1 cellular context compared by ENCODE assay signal in the genomic region with DNA sequence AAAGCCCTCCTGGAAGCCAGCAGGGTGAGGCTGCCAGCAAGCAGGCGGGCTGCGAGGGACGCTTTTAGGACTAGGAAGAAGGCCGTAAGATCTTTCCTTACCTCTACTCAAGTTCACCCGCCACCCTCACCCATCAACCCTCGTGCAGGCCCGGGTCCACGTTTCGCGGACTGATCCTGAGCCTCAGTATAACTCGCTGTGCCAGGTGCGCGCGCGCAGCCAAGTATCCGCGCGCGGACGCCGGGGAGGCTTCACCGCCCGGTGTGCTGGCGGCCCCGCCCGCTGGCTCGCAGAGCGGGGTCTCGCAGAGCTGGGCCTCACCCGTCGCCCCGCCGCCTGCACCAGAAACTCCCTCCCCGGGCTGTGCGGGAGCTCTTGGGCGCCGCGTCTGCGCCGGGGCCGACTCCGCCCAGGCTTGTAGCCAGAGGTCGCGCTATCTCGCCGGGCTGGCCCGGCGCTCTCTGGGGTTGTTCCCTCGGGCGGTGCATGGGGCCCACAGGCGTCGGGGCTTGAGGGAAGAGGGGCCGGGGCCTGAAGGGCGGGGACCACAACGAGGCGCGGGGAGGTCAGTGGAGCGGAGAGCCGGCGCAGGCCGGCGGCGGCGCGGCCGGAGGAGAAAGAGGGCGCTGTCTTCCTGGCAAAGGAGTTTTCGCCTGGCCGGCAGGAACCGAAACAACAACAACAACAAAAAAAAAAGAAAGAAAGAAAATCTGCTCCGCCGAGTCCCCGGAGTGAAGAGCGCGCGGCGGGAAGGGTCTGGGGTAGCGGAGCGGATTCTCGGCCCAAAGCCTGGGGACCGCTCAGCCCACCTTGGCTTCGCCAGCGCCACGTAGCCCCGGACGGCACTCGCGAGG.
A peak's percentile ranks its signal among the peaks of the same experiment; 100 is the strongest.
TF ChIP-seq lines count a peak whose summit lies in the region.

No MANE protein-coding gene starts in this region.

TF ChIP-seq in HepG2, 621 proteins besides CTCF, POLR2A, EP300 and RAD21 (continued from another document and continues in another):
- TF ChIP-seq, protein P1, sequence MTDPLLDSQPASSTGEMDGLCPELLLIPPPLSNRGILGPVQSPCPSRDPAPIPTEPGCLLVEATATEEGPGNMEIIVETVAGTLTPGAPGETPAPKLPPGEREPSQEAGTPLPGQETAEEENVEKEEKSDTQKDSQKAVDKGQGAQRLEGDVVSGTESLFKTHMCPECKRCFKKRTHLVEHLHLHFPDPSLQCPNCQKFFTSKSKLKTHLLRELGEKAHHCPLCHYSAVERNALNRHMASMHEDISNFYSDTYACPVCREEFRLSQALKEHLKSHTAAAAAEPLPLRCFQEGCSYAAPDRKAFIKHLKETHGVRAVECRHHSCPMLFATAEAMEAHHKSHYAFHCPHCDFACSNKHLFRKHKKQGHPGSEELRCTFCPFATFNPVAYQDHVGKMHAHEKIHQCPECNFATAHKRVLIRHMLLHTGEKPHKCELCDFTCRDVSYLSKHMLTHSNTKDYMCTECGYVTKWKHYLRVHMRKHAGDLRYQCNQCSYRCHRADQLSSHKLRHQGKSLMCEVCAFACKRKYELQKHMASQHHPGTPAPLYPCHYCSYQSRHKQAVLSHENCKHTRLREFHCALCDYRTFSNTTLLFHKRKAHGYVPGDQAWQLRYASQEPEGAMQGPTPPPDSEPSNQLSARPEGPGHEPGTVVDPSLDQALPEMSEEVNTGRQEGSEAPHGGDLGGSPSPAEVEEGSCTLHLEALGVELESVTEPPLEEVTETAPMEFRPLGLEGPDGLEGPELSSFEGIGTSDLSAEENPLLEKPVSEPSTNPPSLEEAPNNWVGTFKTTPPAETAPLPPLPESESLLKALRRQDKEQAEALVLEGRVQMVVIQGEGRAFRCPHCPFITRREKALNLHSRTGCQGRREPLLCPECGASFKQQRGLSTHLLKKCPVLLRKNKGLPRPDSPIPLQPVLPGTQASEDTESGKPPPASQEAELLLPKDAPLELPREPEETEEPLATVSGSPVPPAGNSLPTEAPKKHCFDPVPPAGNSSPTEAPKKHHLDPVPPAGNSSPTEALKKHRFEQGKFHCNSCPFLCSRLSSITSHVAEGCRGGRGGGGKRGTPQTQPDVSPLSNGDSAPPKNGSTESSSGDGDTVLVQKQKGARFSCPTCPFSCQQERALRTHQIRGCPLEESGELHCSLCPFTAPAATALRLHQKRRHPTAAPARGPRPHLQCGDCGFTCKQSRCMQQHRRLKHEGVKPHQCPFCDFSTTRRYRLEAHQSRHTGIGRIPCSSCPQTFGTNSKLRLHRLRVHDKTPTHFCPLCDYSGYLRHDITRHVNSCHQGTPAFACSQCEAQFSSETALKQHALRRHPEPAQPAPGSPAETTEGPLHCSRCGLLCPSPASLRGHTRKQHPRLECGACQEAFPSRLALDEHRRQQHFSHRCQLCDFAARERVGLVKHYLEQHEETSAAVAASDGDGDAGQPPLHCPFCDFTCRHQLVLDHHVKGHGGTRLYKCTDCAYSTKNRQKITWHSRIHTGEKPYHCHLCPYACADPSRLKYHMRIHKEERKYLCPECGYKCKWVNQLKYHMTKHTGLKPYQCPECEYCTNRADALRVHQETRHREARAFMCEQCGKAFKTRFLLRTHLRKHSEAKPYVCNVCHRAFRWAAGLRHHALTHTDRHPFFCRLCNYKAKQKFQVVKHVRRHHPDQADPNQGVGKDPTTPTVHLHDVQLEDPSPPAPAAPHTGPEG (CRISPR knock-in tag; IDR thresholded peaks at IDR 0.05): 0 out of 2 replicates have a peak, but pooled peaks have one; percentile 61
- TF ChIP-seq ZMYM2 (CRISPR knock-in tag; IDR thresholded peaks at IDR 0.05) (no peak), BCL6 (CRISPR knock-in tag; IDR thresholded peaks at IDR 0.05) (0 out of 2 replicates have a peak, but pooled peaks have one; percentile 20), SRSF9 (IDR thresholded peaks at IDR 0.05; ENCODE audit: borderline replicate concordance, insufficient read depth, low read depth, low read length, poor library complexity, severe bottlenecking) (no peak), ZNF263 (CRISPR knock-in tag; IDR thresholded peaks at IDR 0.05) (peak; percentile 7; the same call in 1 of the 2 replicates), YY1 (IDR thresholded peaks at IDR 0.05; ENCODE audit: insufficient read depth, insufficient replicate concordance, low read depth, low read length) (peak; percentile 33), ZFY (CRISPR knock-in tag; IDR thresholded peaks at IDR 0.05) (peak; percentile 83), ISX (CRISPR knock-in tag; conservative IDR thresholded peaks at IDR 0.05) (no peak), ZNF333 (CRISPR knock-in tag; IDR thresholded peaks at IDR 0.05; ENCODE audit: borderline replicate concordance) (no peak), CAMTA2 (CRISPR knock-in tag; IDR thresholded peaks at IDR 0.05; ENCODE audit: borderline replicate concordance) (0 out of 2 replicates have a peak, but pooled peaks have one; percentile 44), NR1H2 (CRISPR knock-in tag; IDR thresholded peaks at IDR 0.05; ENCODE audit: borderline replicate concordance, low read depth) (no peak), NR2F6 (IDR thresholded peaks at IDR 0.05) (no peak), NR2F6 (CRISPR knock-in tag; IDR thresholded peaks at IDR 0.05) (no peak), ZNF235 (CRISPR knock-in tag; IDR thresholded peaks at IDR 0.05; ENCODE audit: borderline replicate concordance) (peak; percentile 48; the same call in 1 of the 2 replicates), ZNF784 (CRISPR knock-in tag; IDR thresholded peaks at IDR 0.05; ENCODE audit: borderline replicate concordance) (0 out of 2 replicates have a peak, but pooled peaks have one; percentile 24), YEATS4 (CRISPR knock-in tag; IDR thresholded peaks at IDR 0.05; ENCODE audit: borderline replicate concordance) (peak; percentile 60), ASH2L (IDR thresholded peaks at IDR 0.05; ENCODE audit: insufficient read length, low read depth, low read length) (peak; percentile 68), ZNF275 (CRISPR knock-in tag; IDR thresholded peaks at IDR 0.05; ENCODE audit: borderline replicate concordance) (peak; percentile 51; the same call in 1 of the 2 replicates), IRX3 (CRISPR knock-in tag; IDR thresholded peaks at IDR 0.05; ENCODE audit: borderline replicate concordance, low read depth) (0 out of 2 replicates have a peak, but pooled peaks have one; percentile 27), NFE2L1 (CRISPR knock-in tag; IDR thresholded peaks at IDR 0.05; ENCODE audit: borderline replicate concordance) (no peak), SRY (CRISPR knock-in tag; IDR thresholded peaks at IDR 0.05) (no peak), ZBTB14 (CRISPR knock-in tag; IDR thresholded peaks at IDR 0.05) (no peak), NAIF1 (CRISPR knock-in tag; IDR thresholded peaks at IDR 0.05; ENCODE audit: borderline replicate concordance) (no peak; the same call in 1 of the 2 replicates), JUN (CRISPR knock-in tag; IDR thresholded peaks at IDR 0.05) (no peak), ZSCAN29 (CRISPR knock-in tag; conservative IDR thresholded peaks at IDR 0.05) (0 out of 2 replicates have a peak, but pooled peaks have one; percentile 18), FOXA3 (CRISPR knock-in tag; IDR thresholded peaks at IDR 0.05) (peak; percentile 36), NFKB2 (CRISPR knock-in tag; IDR thresholded peaks at IDR 0.05; ENCODE audit: borderline replicate concordance) (no peak; the same call in 1 of the 2 replicates), ZBTB37 (CRISPR knock-in tag; IDR thresholded peaks at IDR 0.05) (no peak; the same call in 1 of the 2 replicates), MXD4 (CRISPR knock-in tag; IDR thresholded peaks at IDR 0.05) (no peak), ZNF12 (CRISPR knock-in tag; IDR thresholded peaks at IDR 0.05) (no peak), ZNF780A (CRISPR knock-in tag; IDR thresholded peaks at IDR 0.05) (no peak), MED13 (CRISPR knock-in tag; IDR thresholded peaks at IDR 0.05) (no peak; the same call in 1 of the 2 replicates), ZNF510 (CRISPR knock-in tag; IDR thresholded peaks at IDR 0.05; ENCODE audit: low read depth) (no peak), ZNF354B (CRISPR knock-in tag; IDR thresholded peaks at IDR 0.05) (0 out of 2 replicates have a peak, but pooled peaks have one; percentile 42), LCORL (IDR thresholded peaks at IDR 0.05) (no peak), LCORL (CRISPR knock-in tag; IDR thresholded peaks at IDR 0.05) (peak; percentile 61), REL (CRISPR knock-in tag; conservative IDR thresholded peaks at IDR 0.05) (no peak), ZNF30 (CRISPR knock-in tag; IDR thresholded peaks at IDR 0.05) (no peak), KLF16 (CRISPR knock-in tag; IDR thresholded peaks at IDR 0.05) (0 out of 4 replicates have a peak, but pooled peaks of 1 of the 2 experiments have one; percentile 27), PITX1 (CRISPR knock-in tag; IDR thresholded peaks at IDR 0.05) (no peak), ZNF775 (CRISPR knock-in tag; IDR thresholded peaks at IDR 0.05; ENCODE audit: borderline replicate concordance) (no peak), KDM3A (CRISPR knock-in tag; IDR thresholded peaks at IDR 0.05; ENCODE audit: low read depth) (peak; percentile 46; the same call in 1 of the 2 replicates), EED (CRISPR knock-in tag; IDR thresholded peaks at IDR 0.05) (peak; percentile 13; the same call in 1 of the 2 replicates)
- TF ChIP-seq, protein P2, sequence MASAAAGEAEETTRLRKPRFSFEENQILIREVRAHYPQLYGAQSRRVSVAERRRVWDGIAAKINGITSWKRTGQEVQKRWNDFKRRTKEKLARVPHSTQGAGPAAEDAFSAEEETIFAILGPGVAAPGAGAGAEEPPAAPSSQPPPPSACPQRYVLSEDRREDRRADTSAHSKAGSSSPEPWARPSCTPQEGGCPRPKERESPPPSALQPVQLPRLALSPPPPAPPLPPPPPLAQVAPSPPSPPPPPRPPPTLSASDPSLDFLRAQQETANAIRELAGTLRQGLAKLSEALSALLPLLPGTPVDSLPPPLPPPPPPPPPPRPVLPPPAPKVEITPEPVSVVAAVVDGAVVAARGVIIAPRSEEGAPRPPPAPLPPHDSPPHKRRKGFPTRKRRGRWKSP (CRISPR knock-in tag; IDR thresholded peaks at IDR 0.05): peak; percentile 97
- TF ChIP-seq, protein P3, sequence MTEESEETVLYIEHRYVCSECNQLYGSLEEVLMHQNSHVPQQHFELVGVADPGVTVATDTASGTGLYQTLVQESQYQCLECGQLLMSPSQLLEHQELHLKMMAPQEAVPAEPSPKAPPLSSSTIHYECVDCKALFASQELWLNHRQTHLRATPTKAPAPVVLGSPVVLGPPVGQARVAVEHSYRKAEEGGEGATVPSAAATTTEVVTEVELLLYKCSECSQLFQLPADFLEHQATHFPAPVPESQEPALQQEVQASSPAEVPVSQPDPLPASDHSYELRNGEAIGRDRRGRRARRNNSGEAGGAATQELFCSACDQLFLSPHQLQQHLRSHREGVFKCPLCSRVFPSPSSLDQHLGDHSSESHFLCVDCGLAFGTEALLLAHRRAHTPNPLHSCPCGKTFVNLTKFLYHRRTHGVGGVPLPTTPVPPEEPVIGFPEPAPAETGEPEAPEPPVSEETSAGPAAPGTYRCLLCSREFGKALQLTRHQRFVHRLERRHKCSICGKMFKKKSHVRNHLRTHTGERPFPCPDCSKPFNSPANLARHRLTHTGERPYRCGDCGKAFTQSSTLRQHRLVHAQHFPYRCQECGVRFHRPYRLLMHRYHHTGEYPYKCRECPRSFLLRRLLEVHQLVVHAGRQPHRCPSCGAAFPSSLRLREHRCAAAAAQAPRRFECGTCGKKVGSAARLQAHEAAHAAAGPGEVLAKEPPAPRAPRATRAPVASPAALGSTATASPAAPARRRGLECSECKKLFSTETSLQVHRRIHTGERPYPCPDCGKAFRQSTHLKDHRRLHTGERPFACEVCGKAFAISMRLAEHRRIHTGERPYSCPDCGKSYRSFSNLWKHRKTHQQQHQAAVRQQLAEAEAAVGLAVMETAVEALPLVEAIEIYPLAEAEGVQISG (CRISPR knock-in tag; IDR thresholded peaks at IDR 0.05): peak; percentile 76
- TF ChIP-seq, protein P4, sequence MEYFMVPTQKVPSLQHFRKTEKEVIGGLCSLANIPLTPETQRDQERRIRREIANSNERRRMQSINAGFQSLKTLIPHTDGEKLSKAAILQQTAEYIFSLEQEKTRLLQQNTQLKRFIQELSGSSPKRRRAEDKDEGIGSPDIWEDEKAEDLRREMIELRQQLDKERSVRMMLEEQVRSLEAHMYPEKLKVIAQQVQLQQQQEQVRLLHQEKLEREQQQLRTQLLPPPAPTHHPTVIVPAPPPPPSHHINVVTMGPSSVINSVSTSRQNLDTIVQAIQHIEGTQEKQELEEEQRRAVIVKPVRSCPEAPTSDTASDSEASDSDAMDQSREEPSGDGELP (IDR thresholded peaks at IDR 0.05; ENCODE audit: borderline replicate concordance, low read depth): no peak
